In genomic region chr3:148221303-148221702, GRCh38 we compare ENCODE assay signal across 18 cellular contexts.
"Had no signal": no experiment of that assay in that cellular context is flagged by ENCODE, and none has a peak within 500 bp of the region (broad histone marks: within the 10 kb centered on the region; RNA-seq: fewer than 3 reads in every experiment).

No MANE protein-coding gene starts in this region.

- H3K4me1 Mint-ChIP-seq: activated CD4-positive, alpha-beta T cell treated with anti-CD3 and anti-CD28 coated beads for 36 hours; activated CD8-positive, alpha-beta memory T cell treated with anti-CD3 and anti-CD28 coated beads, Interleukin-2, amount 10 ng/mL, durations not matched to agents 7 days and 5 days; activated naive CD4-positive, alpha-beta T cell treated with anti-CD3 and anti-CD28 coated beads, Interleukin-2, amount 10 ng/mL, durations not matched to agents 7 days and 5 days; stimulated activated naive CD8-positive, alpha-beta T cell treated with anti-CD3 and anti-CD28 coated beads, Interleukin-15, amount 100 ng/mL, for 72 hours had no signal

- H3K36me3 ChIP-seq: gastrocnemius medialis, heart right ventricle, pancreas, spleen, upper lobe of left lung had no signal

- ATAC-seq: activated CD4-positive, alpha-beta T cell treated with anti-CD3 and anti-CD28 coated beads for 36 hours; activated CD8-positive, alpha-beta memory T cell treated with anti-CD3 and anti-CD28 coated beads, Interleukin-2, amount 10 ng/mL, durations not matched to agents 7 days and 5 days; gastrocnemius medialis; heart right ventricle; left colon; pancreas; sciatic nerve; stimulated activated naive CD8-positive, alpha-beta T cell treated with anti-CD3 and anti-CD28 coated beads, Interleukin-15, amount 100 ng/mL, for 72 hours had no signal

- H3K36me3 Mint-ChIP-seq: activated CD4-positive, alpha-beta memory T cell treated with anti-CD3 and anti-CD28 coated beads for 36 hours; activated CD8-positive, alpha-beta memory T cell treated with anti-CD3 and anti-CD28 coated beads, Interleukin-2, amount 10 ng/mL, durations not matched to agents 7 days and 5 days; activated naive CD4-positive, alpha-beta T cell treated with anti-CD3 and anti-CD28 coated beads, Interleukin-2, amount 10 ng/mL, durations not matched to agents 7 days and 5 days had no signal

- DNase-seq: activated CD4-positive, alpha-beta memory T cell treated with anti-CD3 and anti-CD28 coated beads for 36 hours; activated CD4-positive, alpha-beta T cell treated with anti-CD3 and anti-CD28 coated beads for 36 hours; activated CD8-positive, alpha-beta memory T cell treated with anti-CD3 and anti-CD28 coated beads, Interleukin-2, amount 10 ng/mL, durations not matched to agents 7 days and 5 days; activated naive CD4-positive, alpha-beta T cell treated with anti-CD3 and anti-CD28 coated beads, Interleukin-2, amount 10 ng/mL, durations not matched to agents 7 days and 5 days; activated T-cell treated with anti-CD3 and anti-CD28 coated beads, Interleukin-2, amount 50 U/mL, for 1 hour; effector memory CD4-positive, alpha-beta T cell; gastrocnemius medialis; heart right ventricle; left colon; midbrain; pancreas; spleen; stimulated activated naive CD8-positive, alpha-beta T cell treated with anti-CD3 and anti-CD28 coated beads, Interleukin-15, amount 100 ng/mL, for 72 hours; upper lobe of left lung had no signal

- H3K4me3 ChIP-seq: gastrocnemius medialis, heart right ventricle, lung, pancreas, spleen, upper lobe of left lung had no signal

- H3K9me3 ChIP-seq: gastrocnemius medialis, heart right ventricle, pancreas, spleen, upper lobe of left lung had no signal

- H3K4me1 ChIP-seq: gastrocnemius medialis, heart right ventricle, pancreas, spleen, upper lobe of left lung had no signal

- H3K27ac Mint-ChIP-seq: activated CD4-positive, alpha-beta memory T cell treated with anti-CD3 and anti-CD28 coated beads for 36 hours; activated CD4-positive, alpha-beta T cell treated with anti-CD3 and anti-CD28 coated beads for 36 hours; activated CD8-positive, alpha-beta memory T cell treated with anti-CD3 and anti-CD28 coated beads, Interleukin-2, amount 10 ng/mL, durations not matched to agents 7 days and 5 days; activated naive CD4-positive, alpha-beta T cell treated with anti-CD3 and anti-CD28 coated beads, Interleukin-2, amount 10 ng/mL, durations not matched to agents 7 days and 5 days; activated T-helper 2 cell treated with anti-CD3 and anti-CD28 coated beads, Interferon-gamma antibody, Interleukin-2, Interleukin-4, amounts not matched to agents 10 μg/mL and 5 μg/mL and 100 μg/mL, durations not matched to agents 14 hours and 24 hours and 36 hours; dendritic cell treated with granulocyte-macrophage colony-stimulating factor and Interleukin-4, amounts not matched to agents 40 ng/mL and 50 ng/mL, for 4 days; stimulated activated naive CD8-positive, alpha-beta T cell treated with anti-CD3 and anti-CD28 coated beads, Interleukin-15, amount 100 ng/mL, for 72 hours had no signal

- H3K27me3 ChIP-seq: gastrocnemius medialis, heart right ventricle, pancreas, spleen, upper lobe of left lung had no signal

- H3K4me3 Mint-ChIP-seq: activated CD4-positive, alpha-beta memory T cell treated with anti-CD3 and anti-CD28 coated beads for 36 hours; activated CD4-positive, alpha-beta T cell treated with anti-CD3 and anti-CD28 coated beads for 36 hours; activated CD8-positive, alpha-beta memory T cell treated with anti-CD3 and anti-CD28 coated beads, Interleukin-2, amount 10 ng/mL, durations not matched to agents 7 days and 5 days; activated naive CD4-positive, alpha-beta T cell treated with anti-CD3 and anti-CD28 coated beads, Interleukin-2, amount 10 ng/mL, durations not matched to agents 7 days and 5 days; dendritic cell treated with granulocyte-macrophage colony-stimulating factor and Interleukin-4, amounts not matched to agents 40 ng/mL and 50 ng/mL, for 4 days; stimulated activated naive CD8-positive, alpha-beta T cell treated with anti-CD3 and anti-CD28 coated beads, Interleukin-15, amount 100 ng/mL, for 72 hours had no signal

- H3K9me3 Mint-ChIP-seq: activated naive CD4-positive, alpha-beta T cell treated with anti-CD3 and anti-CD28 coated beads, Interleukin-2, amount 10 ng/mL, durations not matched to agents 7 days and 5 days; activated T-helper 2 cell treated with anti-CD3 and anti-CD28 coated beads, Interferon-gamma antibody, Interleukin-2, Interleukin-4, amounts not matched to agents 10 μg/mL and 5 μg/mL and 100 μg/mL, durations not matched to agents 14 hours and 24 hours and 36 hours; dendritic cell treated with granulocyte-macrophage colony-stimulating factor and Interleukin-4, amounts not matched to agents 40 ng/mL and 50 ng/mL, for 4 days had no signal

- H3K27me3 Mint-ChIP-seq: activated CD4-positive, alpha-beta memory T cell treated with anti-CD3 and anti-CD28 coated beads for 36 hours; activated CD4-positive, alpha-beta T cell treated with anti-CD3 and anti-CD28 coated beads for 36 hours; activated CD8-positive, alpha-beta memory T cell treated with anti-CD3 and anti-CD28 coated beads, Interleukin-2, amount 10 ng/mL, durations not matched to agents 7 days and 5 days; activated naive CD4-positive, alpha-beta T cell treated with anti-CD3 and anti-CD28 coated beads, Interleukin-2, amount 10 ng/mL, durations not matched to agents 7 days and 5 days; dendritic cell treated with granulocyte-macrophage colony-stimulating factor and Interleukin-4, amounts not matched to agents 40 ng/mL and 50 ng/mL, for 4 days; stimulated activated naive CD8-positive, alpha-beta T cell treated with anti-CD3 and anti-CD28 coated beads, Interleukin-15, amount 100 ng/mL, for 72 hours had no signal
